Comparison of ENCODE assay signal across 32 cellular contexts in genomic region chr11:7931168-7931567, GRCh38. TPM values are rescaled to one million over a fixed set of nuclear protein-coding genes. Genes with fewer than 3 reads are reported as not detected.
"Had no signal": no experiment of that assay in that cellular context is flagged by ENCODE, and none has a peak within 500 bp of the region (broad histone marks: within the 10 kb centered on the region; RNA-seq: fewer than 3 reads in every experiment).

Gene OR10A6 (minus strand): TSS chr11:7931268. CDS start chr11:7928662, 2,606 bp downstream.

- H2AFZ ChIP-seq: neural progenitor cell, parathyroid adenoma had no signal

- H3K79me2 ChIP-seq: parathyroid adenoma had no signal

- H3K27ac ChIP-seq: neural progenitor cell, ovary, parathyroid adenoma, psoas muscle, right lobe of liver, sigmoid colon, stomach, thoracic aorta, thyroid gland, tibial nerve, upper lobe of right lung, uterus had no signal

- ATAC-seq: naive thymus-derived CD8-positive, alpha-beta T cell; natural killer cell treated with Interleukin-12 subunit alpha and Interleukin-12 subunit beta and Interleukin-15 and Interleukin-18, amount 100 ng/mL, for 72 hours; psoas muscle; right cardiac atrium; right lobe of liver; stimulated activated effector memory CD8-positive, alpha-beta T cell treated with anti-CD3 and anti-CD28 coated beads, Interleukin-12 subunit alpha, Interleukin-12 subunit beta, amount 100 ng/mL, for 72 hours; stimulated activated naive B cell treated with anti-CD40 and anti-IgM and Interleukin-4, amounts not matched to agents 10 μg/mL and 1 μg/mL and 100 μg/mL, for 72 hours; upper lobe of right lung had no signal

- H3K4me3 ChIP-seq: neural progenitor cell, ovary, psoas muscle, right lobe of liver, sigmoid colon, stomach, thoracic aorta, thyroid gland, tibial nerve, upper lobe of right lung, uterus had no signal

- H3K9ac ChIP-seq: neural progenitor cell, parathyroid adenoma had no signal

- H3K27me3 ChIP-seq: neural progenitor cell, ovary, right lobe of liver, sigmoid colon, stomach, thyroid gland, tibial nerve, upper lobe of right lung, uterus had no signal

- H3K36me3 ChIP-seq: neural progenitor cell, ovary, right lobe of liver, sigmoid colon, stomach, thoracic aorta, thyroid gland, tibial nerve, upper lobe of right lung, uterus had no signal

- DNase-seq: naive thymus-derived CD8-positive, alpha-beta T cell; nephron progenitor cell; occipital lobe; ovary; posterior cingulate gyrus; psoas muscle; right cardiac atrium; right lobe of liver; sigmoid colon; small intestine; stimulated activated CD4-positive, alpha-beta T cell treated with anti-CD3 and anti-CD28 coated beads, Interleukin-15, amount 100 ng/mL, for 24 hours; stimulated activated CD4-positive, alpha-beta T cell treated with anti-CD3 and anti-CD28 coated beads, Interleukin-2, amount 100 ng/mL, for 24 hours; stimulated activated CD4-positive, alpha-beta T cell treated with anti-CD3 and anti-CD28 coated beads, Interleukin-2, amount 100 ng/mL, for 48 hours; stimulated activated CD4-positive, alpha-beta T cell treated with anti-CD3 and anti-CD28 coated beads, Interleukin-4, amount 100 ng/mL, for 24 hours; stimulated activated naive B cell treated with anti-CD40 and anti-IgM and Interleukin-4, amounts not matched to agents 10 μg/mL and 1 μg/mL and 100 μg/mL, for 72 hours; stimulated activated naive CD4-positive, alpha-beta T cell treated with Interleukin-2 at 50 U/mL for 16 hours; stomach; thyroid gland; upper lobe of right lung; uterus had no signal

- FAIRE-seq: small intestine had no signal

- H3K4me1 ChIP-seq: neural progenitor cell, parathyroid adenoma, psoas muscle, right lobe of liver, sigmoid colon, thyroid gland, tibial nerve, upper lobe of right lung, uterus had no signal

- H3K9me3 ChIP-seq: ovary, psoas muscle, right lobe of liver, sigmoid colon, thoracic aorta, thyroid gland, upper lobe of right lung, uterus had no signal

- H3K4me2 ChIP-seq: neural progenitor cell had no signal

RNA-seq across cellular contexts. Expression of gene OR10A6, which starts in this region (rescaled TPM):
- total RNA-seq: naive thymus-derived CD8-positive, alpha-beta T cell; natural killer cell treated with Interleukin-12 subunit alpha and Interleukin-12 subunit beta and Interleukin-15 and Interleukin-18, amount 100 ng/mL, for 72 hours; occipital lobe; ovary; progenitor cell of endocrine pancreas; psoas muscle; renal cortical epithelial cell; right cardiac atrium; right lobe of liver; sigmoid colon; skeletal muscle tissue; subcutaneous adipose tissue; temporal lobe; thoracic aorta; thyroid gland; tibial nerve; upper lobe of right lung; urinary bladder; uterus had no signal
- polyA plus RNA-seq: naive thymus-derived CD8-positive, alpha-beta T cell; ovary; psoas muscle; right cardiac atrium; sigmoid colon; small intestine; stomach; urinary bladder had no signal
